3 cellular contexts compared by ENCODE assay signal in the genomic region with DNA sequence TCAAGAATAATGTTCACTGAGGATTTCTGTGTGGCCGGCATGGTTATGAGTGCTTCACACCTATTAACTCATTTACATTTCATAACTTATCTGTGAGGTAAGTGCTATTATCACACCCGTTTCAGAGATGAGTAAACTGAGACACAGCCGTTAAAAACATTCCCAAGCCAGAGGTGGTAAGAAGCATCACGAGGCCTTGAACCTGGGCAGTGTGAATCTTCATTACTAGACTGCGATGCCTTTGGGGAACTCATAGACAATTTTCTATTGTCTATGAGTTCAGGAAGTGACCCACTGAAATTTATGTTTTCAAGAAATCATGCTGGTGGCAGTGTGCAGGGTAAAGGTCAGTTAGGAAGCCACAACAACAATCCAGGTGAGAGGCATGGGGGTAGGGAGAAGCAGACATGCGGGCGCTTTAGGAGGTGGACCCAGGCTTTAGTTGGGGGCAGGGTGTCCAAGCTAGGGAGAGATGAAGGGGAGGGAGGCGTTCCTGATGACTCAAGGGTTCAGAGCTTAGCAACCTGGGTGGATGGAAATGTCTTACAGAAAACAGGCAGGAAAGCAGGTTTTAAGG.
TF ChIP-seq lines count a peak whose summit lies in the region.

No MANE protein-coding gene starts in this region.

TF ChIP-seq in A549, 52 proteins besides CTCF, POLR2A, EP300 and RAD21:
- TF ChIP-seq TP53 (CRISPR knock-in tag; IDR thresholded peaks at IDR 0.05): no peak
- TF ChIP-seq KDM5A (IDR thresholded peaks at IDR 0.05): no peak
- TF ChIP-seq MAZ (IDR thresholded peaks at IDR 0.05; ENCODE audit: borderline replicate concordance, low read depth, low read length): no peak
- TF ChIP-seq CEBPB (IDR thresholded peaks at IDR 0.05): no peak
- TF ChIP-seq ZSCAN20 (CRISPR knock-in tag; IDR thresholded peaks at IDR 0.05): no peak
- TF ChIP-seq EHMT2 (IDR thresholded peaks at IDR 0.05; ENCODE audit: low read depth): no peak
- no peak for TF ChIP-seq RCOR1 (IDR thresholded peaks at IDR 0.05; ENCODE audit: low read depth, low read length)
- TF ChIP-seq, protein P1, sequence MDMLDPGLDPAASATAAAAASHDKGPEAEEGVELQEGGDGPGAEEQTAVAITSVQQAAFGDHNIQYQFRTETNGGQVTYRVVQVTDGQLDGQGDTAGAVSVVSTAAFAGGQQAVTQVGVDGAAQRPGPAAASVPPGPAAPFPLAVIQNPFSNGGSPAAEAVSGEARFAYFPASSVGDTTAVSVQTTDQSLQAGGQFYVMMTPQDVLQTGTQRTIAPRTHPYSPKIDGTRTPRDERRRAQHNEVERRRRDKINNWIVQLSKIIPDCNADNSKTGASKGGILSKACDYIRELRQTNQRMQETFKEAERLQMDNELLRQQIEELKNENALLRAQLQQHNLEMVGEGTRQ (IDR thresholded peaks at IDR 0.05): no peak
- TF ChIP-seq JUN (IDR thresholded peaks at IDR 0.05): no peak
- TF ChIP-seq, protein P2, sequence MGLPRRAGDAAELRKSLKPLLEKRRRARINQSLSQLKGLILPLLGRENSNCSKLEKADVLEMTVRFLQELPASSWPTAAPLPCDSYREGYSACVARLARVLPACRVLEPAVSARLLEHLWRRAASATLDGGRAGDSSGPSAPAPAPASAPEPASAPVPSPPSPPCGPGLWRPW (IDR thresholded peaks at IDR 0.05): no peak
- no peak for TF ChIP-seq HDAC2 (IDR thresholded peaks at IDR 0.05)

TF ChIP-seq in GM12878, 131 proteins besides CTCF, POLR2A, EP300 and RAD21 (continues in another document):
- TF ChIP-seq POLR2AphosphoS5 (IDR thresholded peaks at IDR 0.05; ENCODE audit: low read length): no peak
- no peak for TF ChIP-seq MYB (IDR thresholded peaks at IDR 0.05; ENCODE audit: borderline replicate concordance, low read depth, low read length)
- TF ChIP-seq NBN (IDR thresholded peaks at IDR 0.05): peak; percentile 48; the same call in 1 of the 2 replicates
- TF ChIP-seq, protein P3, sequence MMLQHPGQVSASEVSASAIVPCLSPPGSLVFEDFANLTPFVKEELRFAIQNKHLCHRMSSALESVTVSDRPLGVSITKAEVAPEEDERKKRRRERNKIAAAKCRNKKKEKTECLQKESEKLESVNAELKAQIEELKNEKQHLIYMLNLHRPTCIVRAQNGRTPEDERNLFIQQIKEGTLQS (IDR thresholded peaks at IDR 0.05; ENCODE audit: borderline replicate concordance, extremely low read depth, low read depth, low read length): no peak
- TF ChIP-seq MTA3 (IDR thresholded peaks at IDR 0.05; ENCODE audit: borderline replicate concordance, low read length): no peak
- no peak for TF ChIP-seq TAF1 (IDR thresholded peaks at IDR 0.05; ENCODE audit: borderline replicate concordance, low read depth, low read length)
- TF ChIP-seq CEBPB (IDR thresholded peaks at IDR 0.05; ENCODE audit: borderline replicate concordance in 1 of 2, low read depth in 2 of 2, low read length in 2 of 2): no peak
- TF ChIP-seq, protein P4, sequence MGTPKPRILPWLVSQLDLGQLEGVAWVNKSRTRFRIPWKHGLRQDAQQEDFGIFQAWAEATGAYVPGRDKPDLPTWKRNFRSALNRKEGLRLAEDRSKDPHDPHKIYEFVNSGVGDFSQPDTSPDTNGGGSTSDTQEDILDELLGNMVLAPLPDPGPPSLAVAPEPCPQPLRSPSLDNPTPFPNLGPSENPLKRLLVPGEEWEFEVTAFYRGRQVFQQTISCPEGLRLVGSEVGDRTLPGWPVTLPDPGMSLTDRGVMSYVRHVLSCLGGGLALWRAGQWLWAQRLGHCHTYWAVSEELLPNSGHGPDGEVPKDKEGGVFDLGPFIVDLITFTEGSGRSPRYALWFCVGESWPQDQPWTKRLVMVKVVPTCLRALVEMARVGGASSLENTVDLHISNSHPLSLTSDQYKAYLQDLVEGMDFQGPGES (IDR thresholded peaks at IDR 0.05): no peak
- TF ChIP-seq, protein P5, sequence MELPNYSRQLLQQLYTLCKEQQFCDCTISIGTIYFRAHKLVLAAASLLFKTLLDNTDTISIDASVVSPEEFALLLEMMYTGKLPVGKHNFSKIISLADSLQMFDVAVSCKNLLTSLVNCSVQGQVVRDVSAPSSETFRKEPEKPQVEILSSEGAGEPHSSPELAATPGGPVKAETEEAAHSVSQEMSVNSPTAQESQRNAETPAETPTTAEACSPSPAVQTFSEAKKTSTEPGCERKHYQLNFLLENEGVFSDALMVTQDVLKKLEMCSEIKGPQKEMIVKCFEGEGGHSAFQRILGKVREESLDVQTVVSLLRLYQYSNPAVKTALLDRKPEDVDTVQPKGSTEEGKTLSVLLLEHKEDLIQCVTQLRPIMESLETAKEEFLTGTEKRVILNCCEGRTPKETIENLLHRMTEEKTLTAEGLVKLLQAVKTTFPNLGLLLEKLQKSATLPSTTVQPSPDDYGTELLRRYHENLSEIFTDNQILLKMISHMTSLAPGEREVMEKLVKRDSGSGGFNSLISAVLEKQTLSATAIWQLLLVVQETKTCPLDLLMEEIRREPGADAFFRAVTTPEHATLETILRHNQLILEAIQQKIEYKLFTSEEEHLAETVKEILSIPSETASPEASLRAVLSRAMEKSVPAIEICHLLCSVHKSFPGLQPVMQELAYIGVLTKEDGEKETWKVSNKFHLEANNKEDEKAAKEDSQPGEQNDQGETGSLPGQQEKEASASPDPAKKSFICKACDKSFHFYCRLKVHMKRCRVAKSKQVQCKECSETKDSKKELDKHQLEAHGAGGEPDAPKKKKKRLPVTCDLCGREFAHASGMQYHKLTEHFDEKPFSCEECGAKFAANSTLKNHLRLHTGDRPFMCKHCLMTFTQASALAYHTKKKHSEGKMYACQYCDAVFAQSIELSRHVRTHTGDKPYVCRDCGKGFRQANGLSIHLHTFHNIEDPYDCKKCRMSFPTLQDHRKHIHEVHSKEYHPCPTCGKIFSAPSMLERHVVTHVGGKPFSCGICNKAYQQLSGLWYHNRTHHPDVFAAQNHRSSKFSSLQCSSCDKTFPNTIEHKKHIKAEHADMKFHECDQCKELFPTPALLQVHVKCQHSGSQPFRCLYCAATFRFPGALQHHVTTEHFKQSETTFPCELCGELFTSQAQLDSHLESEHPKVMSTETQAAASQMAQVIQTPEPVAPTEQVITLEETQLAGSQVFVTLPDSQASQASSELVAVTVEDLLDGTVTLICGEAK (IDR thresholded peaks at IDR 0.05; ENCODE audit: borderline replicate concordance): no peak
- TF ChIP-seq, protein P6, sequence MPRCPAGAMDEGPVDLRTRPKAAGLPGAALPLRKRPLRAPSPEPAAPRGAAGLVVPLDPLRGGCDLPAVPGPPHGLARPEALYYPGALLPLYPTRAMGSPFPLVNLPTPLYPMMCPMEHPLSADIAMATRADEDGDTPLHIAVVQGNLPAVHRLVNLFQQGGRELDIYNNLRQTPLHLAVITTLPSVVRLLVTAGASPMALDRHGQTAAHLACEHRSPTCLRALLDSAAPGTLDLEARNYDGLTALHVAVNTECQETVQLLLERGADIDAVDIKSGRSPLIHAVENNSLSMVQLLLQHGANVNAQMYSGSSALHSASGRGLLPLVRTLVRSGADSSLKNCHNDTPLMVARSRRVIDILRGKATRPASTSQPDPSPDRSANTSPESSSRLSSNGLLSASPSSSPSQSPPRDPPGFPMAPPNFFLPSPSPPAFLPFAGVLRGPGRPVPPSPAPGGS (IDR thresholded peaks at IDR 0.05; ENCODE audit: borderline replicate concordance, insufficient read depth, low read depth, low read length, poor library complexity, severe bottlenecking): no peak
- peak; percentile 72 for TF ChIP-seq NR2C1 (IDR thresholded peaks at IDR 0.05)
- TF ChIP-seq MEF2B (IDR thresholded peaks at IDR 0.05; ENCODE audit: partially characterized antibody, poor library complexity, severe bottlenecking): peak; percentile 39
- peak; percentile 84 for TF ChIP-seq DPF2 (IDR thresholded peaks at IDR 0.05)

TF ChIP-seq in HepG2, 621 proteins besides CTCF, POLR2A, EP300 and RAD21 (continues in another document):
- peak; percentile 37; the same call in 1 of the 2 replicates for TF ChIP-seq BCL6 (CRISPR knock-in tag; IDR thresholded peaks at IDR 0.05)
- TF ChIP-seq ZFP82 (CRISPR knock-in tag; IDR thresholded peaks at IDR 0.05; ENCODE audit: borderline replicate concordance): no peak
- TF ChIP-seq, protein P7, sequence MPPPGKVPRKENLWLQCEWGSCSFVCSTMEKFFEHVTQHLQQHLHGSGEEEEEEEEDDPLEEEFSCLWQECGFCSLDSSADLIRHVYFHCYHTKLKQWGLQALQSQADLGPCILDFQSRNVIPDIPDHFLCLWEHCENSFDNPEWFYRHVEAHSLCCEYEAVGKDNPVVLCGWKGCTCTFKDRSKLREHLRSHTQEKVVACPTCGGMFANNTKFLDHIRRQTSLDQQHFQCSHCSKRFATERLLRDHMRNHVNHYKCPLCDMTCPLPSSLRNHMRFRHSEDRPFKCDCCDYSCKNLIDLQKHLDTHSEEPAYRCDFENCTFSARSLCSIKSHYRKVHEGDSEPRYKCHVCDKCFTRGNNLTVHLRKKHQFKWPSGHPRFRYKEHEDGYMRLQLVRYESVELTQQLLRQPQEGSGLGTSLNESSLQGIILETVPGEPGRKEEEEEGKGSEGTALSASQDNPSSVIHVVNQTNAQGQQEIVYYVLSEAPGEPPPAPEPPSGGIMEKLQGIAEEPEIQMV (CRISPR knock-in tag; IDR thresholded peaks at IDR 0.05; ENCODE audit: low read depth): no peak
- TF ChIP-seq SP4 (CRISPR knock-in tag; IDR thresholded peaks at IDR 0.05): no peak
- TF ChIP-seq RXRB (CRISPR knock-in tag; IDR thresholded peaks at IDR 0.05; ENCODE audit: borderline replicate concordance): peak; percentile 34; the same call in 1 of the 2 replicates
- peak; percentile 65; the same call in 1 of the 2 replicates for TF ChIP-seq ELF3 (CRISPR knock-in tag; IDR thresholded peaks at IDR 0.05)
- no peak for TF ChIP-seq ZSCAN30 (CRISPR knock-in tag; IDR thresholded peaks at IDR 0.05)
- TF ChIP-seq ZSCAN22 (CRISPR knock-in tag; IDR thresholded peaks at IDR 0.05): no peak
- no peak for TF ChIP-seq ARNT2 (CRISPR knock-in tag; IDR thresholded peaks at IDR 0.05; ENCODE audit: low read depth)
- no peak for TF ChIP-seq PLRG1 (conservative IDR thresholded peaks at IDR 0.05)
- no peak for TF ChIP-seq ZNF451 (CRISPR knock-in tag; IDR thresholded peaks at IDR 0.05)
- TF ChIP-seq, protein P8, sequence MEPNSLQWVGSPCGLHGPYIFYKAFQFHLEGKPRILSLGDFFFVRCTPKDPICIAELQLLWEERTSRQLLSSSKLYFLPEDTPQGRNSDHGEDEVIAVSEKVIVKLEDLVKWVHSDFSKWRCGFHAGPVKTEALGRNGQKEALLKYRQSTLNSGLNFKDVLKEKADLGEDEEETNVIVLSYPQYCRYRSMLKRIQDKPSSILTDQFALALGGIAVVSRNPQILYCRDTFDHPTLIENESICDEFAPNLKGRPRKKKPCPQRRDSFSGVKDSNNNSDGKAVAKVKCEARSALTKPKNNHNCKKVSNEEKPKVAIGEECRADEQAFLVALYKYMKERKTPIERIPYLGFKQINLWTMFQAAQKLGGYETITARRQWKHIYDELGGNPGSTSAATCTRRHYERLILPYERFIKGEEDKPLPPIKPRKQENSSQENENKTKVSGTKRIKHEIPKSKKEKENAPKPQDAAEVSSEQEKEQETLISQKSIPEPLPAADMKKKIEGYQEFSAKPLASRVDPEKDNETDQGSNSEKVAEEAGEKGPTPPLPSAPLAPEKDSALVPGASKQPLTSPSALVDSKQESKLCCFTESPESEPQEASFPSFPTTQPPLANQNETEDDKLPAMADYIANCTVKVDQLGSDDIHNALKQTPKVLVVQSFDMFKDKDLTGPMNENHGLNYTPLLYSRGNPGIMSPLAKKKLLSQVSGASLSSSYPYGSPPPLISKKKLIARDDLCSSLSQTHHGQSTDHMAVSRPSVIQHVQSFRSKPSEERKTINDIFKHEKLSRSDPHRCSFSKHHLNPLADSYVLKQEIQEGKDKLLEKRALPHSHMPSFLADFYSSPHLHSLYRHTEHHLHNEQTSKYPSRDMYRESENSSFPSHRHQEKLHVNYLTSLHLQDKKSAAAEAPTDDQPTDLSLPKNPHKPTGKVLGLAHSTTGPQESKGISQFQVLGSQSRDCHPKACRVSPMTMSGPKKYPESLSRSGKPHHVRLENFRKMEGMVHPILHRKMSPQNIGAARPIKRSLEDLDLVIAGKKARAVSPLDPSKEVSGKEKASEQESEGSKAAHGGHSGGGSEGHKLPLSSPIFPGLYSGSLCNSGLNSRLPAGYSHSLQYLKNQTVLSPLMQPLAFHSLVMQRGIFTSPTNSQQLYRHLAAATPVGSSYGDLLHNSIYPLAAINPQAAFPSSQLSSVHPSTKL (CRISPR knock-in tag; IDR thresholded peaks at IDR 0.05): 0 out of 2 replicates have a peak, but pooled peaks have one; percentile 12
- TF ChIP-seq ZNF891 (CRISPR knock-in tag; IDR thresholded peaks at IDR 0.05): no peak
- TF ChIP-seq SOX5 (CRISPR knock-in tag; IDR thresholded peaks at IDR 0.05; ENCODE audit: borderline replicate concordance): peak; percentile 45; the same call in 1 of the 2 replicates
- TF ChIP-seq RFXAP (CRISPR knock-in tag; IDR thresholded peaks at IDR 0.05; ENCODE audit: borderline replicate concordance): no peak
- peak; percentile 11; the same call in 1 of the 2 replicates for TF ChIP-seq RARA (CRISPR knock-in tag; IDR thresholded peaks at IDR 0.05)
- no peak for TF ChIP-seq ZNF724P (CRISPR knock-in tag; IDR thresholded peaks at IDR 0.05; ENCODE audit: borderline replicate concordance)
- TF ChIP-seq, protein P9, sequence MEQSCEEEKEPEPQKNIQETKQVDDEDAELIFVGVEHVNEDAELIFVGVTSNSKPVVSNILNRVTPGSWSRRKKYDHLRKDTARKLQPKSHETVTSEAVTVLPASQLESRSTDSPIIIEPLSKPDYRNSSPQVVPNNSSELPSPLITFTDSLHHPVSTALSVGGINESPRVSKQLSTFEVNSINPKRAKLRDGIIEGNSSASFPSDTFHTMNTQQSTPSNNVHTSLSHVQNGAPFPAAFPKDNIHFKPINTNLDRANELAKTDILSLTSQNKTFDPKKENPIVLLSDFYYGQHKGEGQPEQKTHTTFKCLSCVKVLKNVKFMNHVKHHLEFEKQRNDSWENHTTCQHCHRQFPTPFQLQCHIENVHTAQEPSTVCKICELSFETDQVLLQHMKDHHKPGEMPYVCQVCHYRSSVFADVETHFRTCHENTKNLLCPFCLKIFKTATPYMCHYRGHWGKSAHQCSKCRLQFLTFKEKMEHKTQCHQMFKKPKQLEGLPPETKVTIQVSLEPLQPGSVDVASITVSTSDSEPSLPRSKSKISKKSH (CRISPR knock-in tag; IDR thresholded peaks at IDR 0.05; ENCODE audit: borderline replicate concordance): no peak
- peak; percentile 30; the same call in 1 of the 2 replicates for TF ChIP-seq SALL1 (CRISPR knock-in tag; IDR thresholded peaks at IDR 0.05)
- peak; percentile 69 for TF ChIP-seq ZNF629 (CRISPR knock-in tag; conservative IDR thresholded peaks at IDR 0.05)
- TF ChIP-seq, protein P10, sequence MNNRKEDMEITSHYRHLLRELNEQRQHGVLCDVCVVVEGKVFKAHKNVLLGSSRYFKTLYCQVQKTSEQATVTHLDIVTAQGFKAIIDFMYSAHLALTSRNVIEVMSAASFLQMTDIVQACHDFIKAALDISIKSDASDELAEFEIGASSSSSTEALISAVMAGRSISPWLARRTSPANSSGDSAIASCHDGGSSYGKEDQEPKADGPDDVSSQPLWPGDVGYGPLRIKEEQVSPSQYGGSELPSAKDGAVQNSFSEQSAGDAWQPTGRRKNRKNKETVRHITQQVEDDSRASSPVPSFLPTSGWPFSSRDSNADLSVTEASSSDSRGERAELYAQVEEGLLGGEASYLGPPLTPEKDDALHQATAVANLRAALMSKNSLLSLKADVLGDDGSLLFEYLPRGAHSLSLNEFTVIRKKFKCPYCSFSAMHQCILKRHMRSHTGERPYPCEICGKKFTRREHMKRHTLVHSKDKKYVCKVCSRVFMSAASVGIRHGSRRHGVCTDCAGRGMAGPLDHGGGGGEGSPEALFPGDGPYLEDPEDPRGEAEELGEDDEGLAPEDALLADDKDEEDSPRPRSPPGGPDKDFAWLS (CRISPR knock-in tag; IDR thresholded peaks at IDR 0.05; ENCODE audit: borderline replicate concordance): no peak
- no peak for TF ChIP-seq ZZZ3 (CRISPR knock-in tag; IDR thresholded peaks at IDR 0.05; ENCODE audit: borderline replicate concordance)
- TF ChIP-seq HDAC1 (CRISPR knock-in tag; IDR thresholded peaks at IDR 0.05): no peak
- TF ChIP-seq FOSL2 (CRISPR knock-in tag; IDR thresholded peaks at IDR 0.05): 0 out of 2 replicates have a peak, but pooled peaks have one; percentile 7
- no peak for TF ChIP-seq SOX13 (IDR thresholded peaks at IDR 0.05)
- TF ChIP-seq SOX13 (CRISPR knock-in tag; conservative IDR thresholded peaks at IDR 0.05 in 1 of 2, IDR thresholded peaks at IDR 0.05 in 1 of 2): peak in 1 of 2 experiments; percentile 24; a peak in 1 of 4 replicates
- TF ChIP-seq HIVEP1 (CRISPR knock-in tag; IDR thresholded peaks at IDR 0.05): no peak
